16 cellular contexts compared by ENCODE assay signal in the genomic region with DNA sequence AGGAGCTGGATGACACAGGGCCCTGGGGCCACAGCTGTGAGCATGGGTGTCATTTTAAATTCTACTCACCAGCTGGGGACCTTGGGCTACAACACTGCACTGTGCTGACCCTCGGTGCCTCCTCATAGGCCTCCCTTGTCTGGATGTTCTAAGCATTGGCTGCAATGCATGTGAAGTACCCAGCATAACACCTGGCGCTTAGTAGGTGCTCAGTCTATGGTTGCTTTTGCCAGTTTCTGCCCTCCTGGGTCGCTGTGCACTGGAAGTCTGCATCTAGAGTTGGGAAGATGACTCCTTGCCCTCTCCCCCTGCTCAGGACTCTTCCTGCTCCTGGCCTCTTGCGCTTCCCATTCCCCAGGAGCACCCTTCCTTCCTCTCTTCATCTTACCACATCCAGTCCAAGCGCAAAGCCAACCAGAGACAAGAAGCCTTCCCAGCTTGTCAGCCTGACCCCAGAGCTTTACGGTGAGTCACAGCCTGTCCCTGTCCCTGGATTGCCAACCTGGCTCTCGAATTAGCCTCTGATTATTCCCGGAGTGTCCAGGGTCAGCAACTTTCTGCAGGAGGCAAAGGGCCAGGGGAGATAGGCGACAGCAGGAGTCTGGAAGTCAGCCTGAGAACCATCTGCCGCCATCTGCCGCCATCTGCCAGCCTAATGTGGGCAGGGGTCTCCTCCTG. TPM values are rescaled to one million over a fixed set of nuclear protein-coding genes. Genes with fewer than 3 reads are reported as not detected.
"Had no signal": no experiment of that assay in that cellular context is flagged by ENCODE, and none has a peak within 500 bp of the region (broad histone marks: within the 10 kb centered on the region; RNA-seq: fewer than 3 reads in every experiment).

No MANE protein-coding gene starts in this region.

- DNase-seq: activated CD4-positive, alpha-beta memory T cell treated with anti-CD3 and anti-CD28 coated beads for 36 hours; activated gamma-delta T cell; activated T-cell treated with anti-CD3 and anti-CD28 coated beads, Interleukin-2, amount 50 U/mL, for 48 hours; amygdala; body of pancreas; central memory CD4-positive, alpha-beta T cell; midbrain; psoas muscle; sigmoid colon; stimulated activated CD4-positive, alpha-beta T cell treated with anti-CD3 and anti-CD28 coated beads, Interleukin-1b, Interleukin-23, amount 100 ng/mL, for 48 hours; stomach had no signal

- H3K36me3 Mint-ChIP-seq: activated CD4-positive, alpha-beta memory T cell treated with anti-CD3 and anti-CD28 coated beads for 36 hours had no signal

- H3K4me1 ChIP-seq: esophagus muscularis mucosa, psoas muscle, stomach had no signal

- H3K9me3 ChIP-seq: body of pancreas, esophagus muscularis mucosa, psoas muscle, sigmoid colon, stomach, thoracic aorta had no signal

- H3K4me3 Mint-ChIP-seq: activated CD4-positive, alpha-beta memory T cell treated with anti-CD3 and anti-CD28 coated beads for 36 hours; activated naive CD8-positive, alpha-beta T cell had no signal

- H3K9me3 Mint-ChIP-seq: activated CD4-positive, alpha-beta memory T cell treated with anti-CD3 and anti-CD28 coated beads for 36 hours had no signal

- H3K27me3 ChIP-seq: body of pancreas, esophagus muscularis mucosa, sigmoid colon had no signal

- H3K27ac Mint-ChIP-seq: activated CD4-positive, alpha-beta memory T cell treated with anti-CD3 and anti-CD28 coated beads for 36 hours; activated naive CD8-positive, alpha-beta T cell had no signal

- H3K4me3 ChIP-seq: body of pancreas, coronary artery, esophagus muscularis mucosa, psoas muscle, sigmoid colon, stomach, thoracic aorta had no signal

- ATAC-seq: body of pancreas, psoas muscle had no signal

- H3K36me3 ChIP-seq: esophagus muscularis mucosa, sigmoid colon, stomach, thoracic aorta had no signal

- H3K27ac ChIP-seq: body of pancreas, coronary artery, esophagus muscularis mucosa, psoas muscle, sigmoid colon, stomach, thoracic aorta had no signal

RNA-seq across cellular contexts. Expression of gene SLC13A3, which starts 8.9 kb away (rescaled TPM):
- total RNA-seq: lung microvascular endothelial cell had no signal
